In genomic region chr2:161088658-161089350, GRCh38 we compare ENCODE assay signal across 8 cellular contexts.
A peak's percentile ranks its signal among the peaks of the same experiment; 100 is the strongest.
DNase-seq lines count a peak whose midpoint lies in the region; ATAC-seq lines count a peak whose summit lies in the region.
"Had no signal": no experiment of that assay in that cellular context is flagged by ENCODE, and none has a peak within 500 bp of the region (broad histone marks: within the 10 kb centered on the region; RNA-seq: fewer than 3 reads in every experiment).

No MANE protein-coding gene starts in this region.

- peaks cover 21% of the 10 kb centered on the region for H3K4me1 Mint-ChIP-seq in memory B cell

- DNase-seq in memory B cell (ENCODE audit: low spot score in 2 of 2) (peak; percentile 29 to 31), activated gamma-delta T cell treated with Interleukin-2 at 50 U/mL for 16 hours (no peak), NCI-H2227 treated with DMSO at 0.1 percent for 48 hours (lab: John Stamatoyannopoulos, UW) (no peak)
- no peak for DNase-seq in activated effector memory CD4-positive, alpha-beta T cell treated with anti-CD3 and anti-CD28 coated beads, Interleukin-2, amount 50 U/mL, for 16 hours

- peak; percentile 82 for ATAC-seq in GM18873 (IDR thresholded peaks at IDR 0.05; ENCODE audit: low FRiP score, unreplicated experiment)
- ATAC-seq in GM21576 (IDR thresholded peaks at IDR 0.05; ENCODE audit: unreplicated experiment), result peak; percentile 90
- ATAC-seq in HG03159 (IDR thresholded peaks at IDR 0.05; ENCODE audit: unreplicated experiment), result peak; percentile 78
- peak; percentile 93 for ATAC-seq in memory B cell (ENCODE audit: low read depth)

- no peak overlapping the region for H3K4me3 Mint-ChIP-seq in memory B cell

- H3K36me3 Mint-ChIP-seq in memory B cell, result no peaks in the 10 kb centered on the region

- no peaks in the 10 kb centered on the region for H3K27me3 Mint-ChIP-seq in memory B cell
- H3K27me3 Mint-ChIP-seq: progenitor cell of endocrine pancreas had no signal

- no peaks in the 10 kb centered on the region for H3K9me3 Mint-ChIP-seq in memory B cell

- H3K27ac Mint-ChIP-seq in memory B cell, result peak overlapping the region; percentile 5
- H3K27ac Mint-ChIP-seq: progenitor cell of endocrine pancreas had no signal

Comparison
In these comparisons a context has a peak if more than half of its experiments do, and no peak if none do; other contexts are left out.
1. DNase-seq: peak in memory B cell (2 of 2); none in activated gamma-delta T cell treated with Interleukin-2 at 50 U/mL for 16 hours (single experiment), activated effector memory CD4-positive, alpha-beta T cell treated with anti-CD3 and anti-CD28 coated beads, Interleukin-2, amount 50 U/mL, for 16 hours (single experiment) and NCI-H2227 treated with DMSO at 0.1 percent for 48 hours (single experiment).
2. Peak in every context shown above with its lines, with median percentiles within 50 percentile points of each other: ATAC-seq.